Comparison of ENCODE assay signal across 1 cellular context in the genomic region with DNA sequence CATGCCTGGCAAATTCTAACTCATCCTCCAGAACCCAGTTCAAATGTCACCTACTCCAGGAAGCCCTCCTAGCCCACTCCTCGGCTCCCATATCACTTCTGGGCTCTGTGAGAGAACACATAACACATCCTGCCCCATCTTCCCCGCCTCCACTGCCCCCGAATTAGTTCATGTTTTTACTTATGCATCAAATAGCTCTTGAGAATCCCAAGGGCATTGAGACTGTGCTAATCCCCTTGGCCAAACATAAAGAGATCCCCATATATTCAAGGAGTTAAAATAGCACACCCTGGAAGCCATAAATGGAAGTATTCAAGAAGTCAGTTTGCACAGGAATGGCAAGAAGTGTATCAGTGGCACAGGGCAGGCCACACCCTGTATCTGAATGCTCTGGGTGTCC.
TF ChIP-seq lines count a peak whose summit lies in the region.

No MANE protein-coding gene starts in this region.

TF ChIP-seq in GM23338, 12 proteins besides CTCF, POLR2A, EP300 and RAD21 (continued from another document):
- TF ChIP-seq, protein P1, sequence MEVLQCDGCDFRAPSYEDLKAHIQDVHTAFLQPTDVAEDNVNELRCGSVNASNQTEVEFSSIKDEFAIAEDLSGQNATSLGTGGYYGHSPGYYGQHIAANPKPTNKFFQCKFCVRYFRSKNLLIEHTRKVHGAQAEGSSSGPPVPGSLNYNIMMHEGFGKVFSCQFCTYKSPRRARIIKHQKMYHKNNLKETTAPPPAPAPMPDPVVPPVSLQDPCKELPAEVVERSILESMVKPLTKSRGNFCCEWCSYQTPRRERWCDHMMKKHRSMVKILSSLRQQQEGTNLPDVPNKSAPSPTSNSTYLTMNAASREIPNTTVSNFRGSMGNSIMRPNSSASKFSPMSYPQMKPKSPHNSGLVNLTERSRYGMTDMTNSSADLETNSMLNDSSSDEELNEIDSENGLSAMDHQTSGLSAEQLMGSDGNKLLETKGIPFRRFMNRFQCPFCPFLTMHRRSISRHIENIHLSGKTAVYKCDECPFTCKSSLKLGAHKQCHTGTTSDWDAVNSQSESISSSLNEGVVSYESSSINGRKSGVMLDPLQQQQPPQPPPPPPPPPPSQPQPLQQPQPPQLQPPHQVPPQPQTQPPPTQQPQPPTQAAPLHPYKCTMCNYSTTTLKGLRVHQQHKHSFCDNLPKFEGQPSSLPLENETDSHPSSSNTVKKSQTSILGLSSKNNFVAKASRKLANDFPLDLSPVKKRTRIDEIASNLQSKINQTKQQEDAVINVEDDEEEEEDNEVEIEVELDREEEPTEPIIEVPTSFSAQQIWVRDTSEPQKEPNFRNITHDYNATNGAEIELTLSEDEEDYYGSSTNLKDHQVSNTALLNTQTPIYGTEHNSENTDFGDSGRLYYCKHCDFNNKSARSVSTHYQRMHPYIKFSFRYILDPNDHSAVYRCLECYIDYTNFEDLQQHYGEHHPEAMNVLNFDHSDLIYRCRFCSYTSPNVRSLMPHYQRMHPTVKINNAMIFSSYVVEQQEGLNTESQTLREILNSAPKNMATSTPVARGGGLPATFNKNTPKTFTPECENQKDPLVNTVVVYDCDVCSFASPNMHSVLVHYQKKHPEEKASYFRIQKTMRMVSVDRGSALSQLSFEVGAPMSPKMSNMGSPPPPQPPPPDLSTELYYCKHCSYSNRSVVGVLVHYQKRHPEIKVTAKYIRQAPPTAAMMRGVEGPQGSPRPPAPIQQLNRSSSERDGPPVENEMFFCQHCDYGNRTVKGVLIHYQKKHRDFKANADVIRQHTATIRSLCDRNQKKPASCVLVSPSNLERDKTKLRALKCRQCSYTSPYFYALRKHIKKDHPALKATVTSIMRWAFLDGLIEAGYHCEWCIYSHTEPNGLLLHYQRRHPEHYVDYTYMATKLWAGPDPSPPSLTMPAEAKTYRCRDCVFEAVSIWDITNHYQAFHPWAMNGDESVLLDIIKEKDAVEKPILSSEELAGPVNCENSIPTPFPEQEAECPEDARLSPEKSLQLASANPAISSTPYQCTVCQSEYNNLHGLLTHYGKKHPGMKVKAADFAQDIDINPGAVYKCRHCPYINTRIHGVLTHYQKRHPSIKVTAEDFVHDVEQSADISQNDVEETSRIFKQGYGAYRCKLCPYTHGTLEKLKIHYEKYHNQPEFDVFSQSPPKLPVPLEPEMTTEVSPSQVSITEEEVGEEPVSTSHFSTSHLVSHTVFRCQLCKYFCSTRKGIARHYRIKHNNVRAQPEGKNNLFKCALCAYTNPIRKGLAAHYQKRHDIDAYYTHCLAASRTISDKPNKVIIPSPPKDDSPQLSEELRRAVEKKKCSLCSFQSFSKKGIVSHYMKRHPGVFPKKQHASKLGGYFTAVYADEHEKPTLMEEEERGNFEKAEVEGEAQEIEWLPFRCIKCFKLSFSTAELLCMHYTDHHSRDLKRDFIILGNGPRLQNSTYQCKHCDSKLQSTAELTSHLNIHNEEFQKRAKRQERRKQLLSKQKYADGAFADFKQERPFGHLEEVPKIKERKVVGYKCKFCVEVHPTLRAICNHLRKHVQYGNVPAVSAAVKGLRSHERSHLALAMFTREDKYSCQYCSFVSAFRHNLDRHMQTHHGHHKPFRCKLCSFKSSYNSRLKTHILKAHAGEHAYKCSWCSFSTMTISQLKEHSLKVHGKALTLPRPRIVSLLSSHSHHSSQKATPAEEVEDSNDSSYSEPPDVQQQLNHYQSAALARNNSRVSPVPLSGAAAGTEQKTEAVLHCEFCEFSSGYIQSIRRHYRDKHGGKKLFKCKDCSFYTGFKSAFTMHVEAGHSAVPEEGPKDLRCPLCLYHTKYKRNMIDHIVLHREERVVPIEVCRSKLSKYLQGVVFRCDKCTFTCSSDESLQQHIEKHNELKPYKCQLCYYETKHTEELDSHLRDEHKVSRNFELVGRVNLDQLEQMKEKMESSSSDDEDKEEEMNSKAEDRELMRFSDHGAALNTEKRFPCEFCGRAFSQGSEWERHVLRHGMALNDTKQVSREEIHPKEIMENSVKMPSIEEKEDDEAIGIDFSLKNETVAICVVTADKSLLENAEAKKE (CRISPR knock-in tag; IDR thresholded peaks at IDR 0.05) = no peak
- TF ChIP-seq CREB1 (CRISPR knock-in tag; IDR thresholded peaks at IDR 0.05; ENCODE audit: low read depth) (no peak), EZH2phosphoT487 (IDR thresholded peaks at IDR 0.05; ENCODE audit: unreplicated experiment) (no peak), STAT1 (IDR thresholded peaks at IDR 0.05; ENCODE audit: unreplicated experiment) (no peak), JUNB (IDR thresholded peaks at IDR 0.05; ENCODE audit: unreplicated experiment) (no peak), ZNF114 (CRISPR knock-in tag; IDR thresholded peaks at IDR 0.05) (no peak)
